In genomic region chr20:53866787-53867740, GRCh38 we compare ENCODE assay signal across 1 cellular context.
TF ChIP-seq lines count a peak whose summit lies in the region.

No MANE protein-coding gene starts in this region.

TF ChIP-seq in K562, 482 proteins besides CTCF, POLR2A, EP300 and RAD21 (continued from another document):
- TF ChIP-seq EWSR1 (IDR thresholded peaks at IDR 0.05; ENCODE audit: borderline replicate concordance, low read depth, partially characterized antibody) (peak; percentile 92), TCF7L2 (IDR thresholded peaks at IDR 0.05; ENCODE audit: low read depth, low read length) (no peak), ATF6 (CRISPR knock-in tag; IDR thresholded peaks at IDR 0.05) (no peak), ZBTB11 (CRISPR knock-in tag; IDR thresholded peaks at IDR 0.05) (peak in 1 of 3 experiments; percentile 96; a peak in 2 of 6 replicates), MED1 (CRISPR knock-in tag; IDR thresholded peaks at IDR 0.05; ENCODE audit: borderline replicate concordance) (no peak), GTF2F1 (IDR thresholded peaks at IDR 0.05; ENCODE audit: low read depth, low read length) (no peak), ARID2 (IDR thresholded peaks at IDR 0.05) (no peak), USF2 (CRISPR knock-in tag; IDR thresholded peaks at IDR 0.05) (no peak), CBX2 (IDR thresholded peaks at IDR 0.05; ENCODE audit: insufficient read depth, low read length, poor library complexity, severe bottlenecking) (no peak), RFX7 (CRISPR knock-in tag; IDR thresholded peaks at IDR 0.05) (no peak), CHD7 (IDR thresholded peaks at IDR 0.05; ENCODE audit: low read depth, low read length) (no peak), PTTG1 (tag; IDR thresholded peaks at IDR 0.05; ENCODE audit: low read depth) (no peak)
TF ChIP-seq in K562: peak in this region for 3.
